ENCODE assay signal across 27 cellular contexts in genomic region chr15:89498574-89498906, GRCh38. TPM values are rescaled to one million over a fixed set of nuclear protein-coding genes. Genes with fewer than 3 reads are reported as not detected.
DNase-seq lines count a peak whose midpoint lies in the region; ATAC-seq and TF ChIP-seq lines count a peak whose summit lies in the region.
"Had no signal": no experiment of that assay in that cellular context is flagged by ENCODE, and none has a peak within 500 bp of the region (broad histone marks: within the 10 kb centered on the region; RNA-seq: fewer than 3 reads in every experiment).

No MANE protein-coding gene starts in this region.

- H4K20me1 ChIP-seq in SK-N-SH (ENCODE audit: insufficient read depth) (no peaks in the 10 kb centered on the region), PC-3 (ENCODE audit: low read length) (no peaks in the 10 kb centered on the region), smooth muscle cell (ENCODE audit: low read depth) (no peaks in the 10 kb centered on the region)

- H3K27ac ChIP-seq in SK-N-SH (ENCODE audit: low read depth in 2 of 2, low read length in 1 of 2) (peak overlapping the region in 1 of 2 experiments; percentile 65; a peak in 2 of 4 replicates), PC-3 (ENCODE audit: low read length) (peak overlapping the region; percentile 98), esophagus (ENCODE audit: low read depth in 2 of 2, low read length in 1 of 2) (peak overlapping the region; percentile 91 to 97), smooth muscle cell (ENCODE audit: low read depth) (peak overlapping the region; percentile 32)
- H3K27ac ChIP-seq: GM23248, upper lobe of left lung had no signal

- WGBS in SK-N-SH (ENCODE audit: low lambda C conversion rate): 96% methylated on average over 2 of the region's 2 CpGs
- 41 to 67% methylated on average over 2 of the region's 2 CpGs for WGBS in esophagus, 2 donors
- WGBS in smooth muscle cell (ENCODE audit: low lambda C conversion rate): 89% methylated on average over 2 of the region's 2 CpGs

- peaks cover 0 to 12% (median 9%) of the 10 kb centered on the region in 4 donors for H3K4me1 Mint-ChIP-seq in naive thymus-derived CD8-positive, alpha-beta T cell

- TF ChIP-seq EP300 in SK-N-SH (IDR thresholded peaks at IDR 0.05; ENCODE audit: borderline replicate concordance in 1 of 2, low read depth in 1 of 2, low read length in 1 of 2): no peak

- ATAC-seq in SK-N-SH treated with all-trans-retinoic acid at 6 μM for 48 hours (peak; percentile 10; the same call in 1 of the 3 replicates), PC-3 (no peak), GM18511 (IDR thresholded peaks at IDR 0.05; ENCODE audit: unreplicated experiment) (no peak), HG03139 (IDR thresholded peaks at IDR 0.05; ENCODE audit: unreplicated experiment) (no peak)
- ATAC-seq in naive thymus-derived CD8-positive, alpha-beta T cell: no peak
- ATAC-seq: activated CD8-positive, alpha-beta T cell treated with anti-CD3 and anti-CD28 coated beads for 36 hours; CD8-positive, alpha-beta T cell; natural killer cell treated with Interleukin-12 subunit alpha and Interleukin-12 subunit beta and Interleukin-15 and Interleukin-18, amount 100 ng/mL, for 72 hours had no signal

- H3K9me3 Mint-ChIP-seq in naive thymus-derived CD8-positive, alpha-beta T cell: no peaks in the 10 kb centered on the region
- H3K9me3 Mint-ChIP-seq: activated CD8-positive, alpha-beta T cell treated with anti-CD3 and anti-CD28 coated beads for 36 hours; CD8-positive, alpha-beta T cell; dendritic cell treated with granulocyte-macrophage colony-stimulating factor and Interleukin-4, amounts not matched to agents 40 ng/mL and 50 ng/mL, for 4 days; natural killer cell treated with Interleukin-12 subunit alpha and Interleukin-12 subunit beta and Interleukin-15 and Interleukin-18, amount 100 ng/mL, for 72 hours; T-helper 1 cell treated with Interleukin-12 subunit alpha and Interleukin-12 subunit beta and Interleukin-4 antibody, amounts not matched to agents 30 μg/mL and 1 μg/mL, for 36 hours had no signal

- H3K4me3 ChIP-seq in SK-N-SH (ENCODE audit: low read depth in 2 of 2, low read length in 1 of 2) (no peak overlapping the region), PC-3 (ENCODE audit: low read length) (no peak overlapping the region), esophagus (ENCODE audit: low read depth in 1 of 2, low read length in 2 of 2) (no peak overlapping the region), smooth muscle cell (no peak overlapping the region)
- H3K4me3 ChIP-seq: GM23248, upper lobe of left lung had no signal

- peaks cover 11% of the 10 kb centered on the region for H3F3A ChIP-seq in SK-N-SH (replicated peaks; ENCODE audit: insufficient read depth)
- no peaks in the 10 kb centered on the region for H3F3A ChIP-seq in PC-3 (ENCODE audit: low read length, unreplicated experiment)
- H3F3A ChIP-seq in smooth muscle cell (ENCODE audit: low read depth): peaks cover 7% of the 10 kb centered on the region

- POLR2A ChIA-PET in SK-N-SH (lab: Yijun Ruan, JAX) (no interaction called here), PC-3 (lab: Charles Lee; ENCODE audit: unreplicated experiment) (no interaction called here)
- POLR2A ChIA-PET in naive thymus-derived CD8-positive, alpha-beta T cell (lab: Charles Lee): no interaction called here

- peaks cover 33 to 86% (median 54%) of the 10 kb centered on the region in 5 donors for H3K27me3 Mint-ChIP-seq in naive thymus-derived CD8-positive, alpha-beta T cell

- H2AFZ ChIP-seq in SK-N-SH (ENCODE audit: low read depth) (no peak overlapping the region), PC-3 (ENCODE audit: low read length) (no peak overlapping the region), smooth muscle cell (ENCODE audit: low read depth) (no peak overlapping the region)
- H2AFZ ChIP-seq: GM23248 had no signal

- no peak for TF ChIP-seq CTCF in SK-N-SH (IDR thresholded peaks at IDR 0.05)
- no peak for TF ChIP-seq CTCF in PC-3 (conservative IDR thresholded peaks at IDR 0.05; ENCODE audit: low read depth, low read length)
- TF ChIP-seq CTCF in smooth muscle cell (IDR thresholded peaks at IDR 0.05; ENCODE audit: borderline replicate concordance, insufficient read depth, poor library complexity, severe bottlenecking): no peak

- H3K36me3 ChIP-seq in SK-N-SH (replicated peaks in 1 of 2; ENCODE audit: control insufficient read depth in 1 of 2, insufficient read depth in 2 of 2, low read length in 1 of 2) (no peaks in the 10 kb centered on the region), PC-3 (ENCODE audit: low read depth, low read length) (no peaks in the 10 kb centered on the region), esophagus (ENCODE audit: control insufficient read depth in 2 of 2, insufficient read depth in 2 of 2, low read length in 1 of 2) (peaks cover 0 to 7% of the 10 kb centered on the region in 2 donors), smooth muscle cell (ENCODE audit: low read depth) (no peaks in the 10 kb centered on the region)
- H3K36me3 ChIP-seq: upper lobe of left lung had no signal

- BruUV-seq in PC-3 (replicated peaks; lab: Mats Ljungman, UMichigan): no TSS peak

- intact Hi-C loops in PC-3 (cut with micrococcal nuclease): no loop called here

- DNase-seq in SK-N-SH (no peak), PC-3 (no peak), smooth muscle cell (lab: John Stamatoyannopoulos, UW; ENCODE audit: unreplicated experiment) (no peak)
- no peak for DNase-seq in naive thymus-derived CD8-positive, alpha-beta T cell
- DNase-seq: 8988T; activated CD4-positive, CD25-positive, alpha-beta regulatory T cell treated with anti-CD3 and anti-CD28 coated beads, Interleukin-2, amount 50 U/mL, for 72 hours; activated CD8-positive, alpha-beta T cell treated with anti-CD3 and anti-CD28 coated beads for 36 hours; activated gamma-delta T cell treated with Interleukin-2 at 50 U/mL for 16 hours; CD8-positive, alpha-beta T cell; central memory CD4-positive, alpha-beta T cell; DMS 273 treated with DMSO at 0.1 percent for 48 hours; NCI-H2029 treated with DMSO at 0.1 percent for 48 hours; NCI-H526; stimulated activated CD4-positive, alpha-beta T cell treated with anti-CD3 and anti-CD28 coated beads, Interleukin-4, amount 100 ng/mL, for 1 hour; upper lobe of left lung had no signal

- H3K27me3 ChIP-seq in SK-N-SH (ENCODE audit: insufficient read depth) (no peaks in the 10 kb centered on the region), PC-3 (ENCODE audit: low read length) (no peaks in the 10 kb centered on the region), esophagus (ENCODE audit: control insufficient read depth in 1 of 2, insufficient read depth in 2 of 2, low read length in 2 of 2) (peaks cover 0 to 5% of the 10 kb centered on the region in 2 donors), smooth muscle cell (ENCODE audit: low read depth) (peaks cover 48% of the 10 kb centered on the region)

- H3K9ac ChIP-seq in SK-N-SH (no peak overlapping the region), PC-3 (ENCODE audit: low read length) (peak overlapping the region; percentile 81), smooth muscle cell (ENCODE audit: low read depth) (no peak overlapping the region)
- H3K9ac ChIP-seq: GM23248 had no signal

- H3K9me3 ChIP-seq in SK-N-SH (no peaks in the 10 kb centered on the region), PC-3 (ENCODE audit: low read length) (no peaks in the 10 kb centered on the region), esophagus (ENCODE audit: control insufficient read depth in 2 of 2, insufficient read depth in 1 of 2, low read depth in 1 of 2, low read length in 1 of 2) (no peaks in the 10 kb centered on the region), smooth muscle cell (replicated peaks; ENCODE audit: low read depth) (no peaks in the 10 kb centered on the region)
- H3K9me3 ChIP-seq: upper lobe of left lung had no signal

- H3K36me3 Mint-ChIP-seq in naive thymus-derived CD8-positive, alpha-beta T cell: no peaks in the 10 kb centered on the region
- H3K36me3 Mint-ChIP-seq: CD8-positive, alpha-beta T cell; natural killer cell treated with Interleukin-12 subunit alpha and Interleukin-12 subunit beta and Interleukin-15 and Interleukin-18, amount 100 ng/mL, for 72 hours had no signal

- H3K79me2 ChIP-seq in SK-N-SH (ENCODE audit: insufficient read depth) (no peaks in the 10 kb centered on the region), PC-3 (ENCODE audit: low read length) (no peaks in the 10 kb centered on the region), smooth muscle cell (ENCODE audit: low read depth) (no peaks in the 10 kb centered on the region)

- no peak overlapping the region for H3K4me3 Mint-ChIP-seq in naive thymus-derived CD8-positive, alpha-beta T cell
- H3K4me3 Mint-ChIP-seq: activated CD8-positive, alpha-beta T cell treated with anti-CD3 and anti-CD28 coated beads for 36 hours; CD8-positive, alpha-beta T cell; dendritic cell treated with granulocyte-macrophage colony-stimulating factor and Interleukin-4, amounts not matched to agents 40 ng/mL and 50 ng/mL, for 4 days; natural killer cell treated with Interleukin-12 subunit alpha and Interleukin-12 subunit beta and Interleukin-15 and Interleukin-18, amount 100 ng/mL, for 72 hours; T-helper 1 cell treated with Interleukin-12 subunit alpha and Interleukin-12 subunit beta and Interleukin-4 antibody, amounts not matched to agents 30 μg/mL and 1 μg/mL, for 36 hours had no signal

- no peak overlapping the region for H3K4me2 ChIP-seq in SK-N-SH
- H3K4me2 ChIP-seq in PC-3 (ENCODE audit: low read length): peak overlapping the region; percentile 66
- H3K4me2 ChIP-seq in smooth muscle cell: no peak overlapping the region

- no peak for TF ChIP-seq RAD21 in SK-N-SH (IDR thresholded peaks at IDR 0.05; ENCODE audit: low read length)

- no peaks in the 10 kb centered on the region for H3K9me2 ChIP-seq in SK-N-SH
- no peaks in the 10 kb centered on the region for H3K9me2 ChIP-seq in PC-3 (replicated peaks; ENCODE audit: low read length)

- CTCF ChIA-PET in SK-N-SH (lab: Yijun Ruan, JAX) (no interaction called here), PC-3 (lab: Charles Lee) (no interaction called here)

- no peak overlapping the region for H3K27ac Mint-ChIP-seq in naive thymus-derived CD8-positive, alpha-beta T cell
- H3K27ac Mint-ChIP-seq: activated CD8-positive, alpha-beta T cell treated with anti-CD3 and anti-CD28 coated beads for 36 hours; CD8-positive, alpha-beta T cell; dendritic cell treated with granulocyte-macrophage colony-stimulating factor and Interleukin-4, amounts not matched to agents 40 ng/mL and 50 ng/mL, for 4 days; natural killer cell treated with Interleukin-12 subunit alpha and Interleukin-12 subunit beta and Interleukin-15 and Interleukin-18, amount 100 ng/mL, for 72 hours; T-helper 1 cell treated with Interleukin-12 subunit alpha and Interleukin-12 subunit beta and Interleukin-4 antibody, amounts not matched to agents 30 μg/mL and 1 μg/mL, for 36 hours had no signal

- H3K4me1 ChIP-seq in SK-N-SH (ENCODE audit: control insufficient read depth in 1 of 2, insufficient read depth in 2 of 2, low read depth in 1 of 2, low read length in 1 of 2) (peaks cover 0 to 8% of the 10 kb centered on the region in 2 experiments; a peak in 1 of 4 replicates), PC-3 (ENCODE audit: insufficient read depth, low read length) (peaks cover 38% of the 10 kb centered on the region), esophagus (ENCODE audit: control insufficient read depth in 2 of 2, insufficient read depth in 2 of 2, low read length in 1 of 2) (peaks cover 5 to 10% of the 10 kb centered on the region in 2 donors), smooth muscle cell (ENCODE audit: low read depth) (no peaks in the 10 kb centered on the region)

RNA-seq across cellular contexts. Expression of gene RHCG, which starts 2.2 kb away (rescaled TPM):
- not detected in 2 replicates for polyA plus RNA-seq in SK-N-SH (2012; rRNA removed)
- not detected in 2 replicates for polyA plus RNA-seq in SK-N-SH (2012; cell fraction: cytosol; rRNA removed)
- not detected in 2 replicates for polyA plus RNA-seq in SK-N-SH (2012; cell fraction: nucleus; rRNA removed)
- not detected in 2 replicates for total RNA-seq in PC-3 (2014; rRNA removed)
- polyA plus RNA-seq in esophagus: 1,000 to 10,000 TPM; 3,283 to 3,991 TPM
- total RNA-seq in smooth muscle cell: 11.3 and 12.0 TPM in 2 replicates
- 10.9 and 13.2 TPM in 2 replicates for polyA plus RNA-seq in smooth muscle cell
- not detected for total RNA-seq in naive thymus-derived CD8-positive, alpha-beta T cell
- polyA plus RNA-seq in naive thymus-derived CD8-positive, alpha-beta T cell: not detected
- total RNA-seq: activated CD8-positive, alpha-beta T cell treated with anti-CD3 and anti-CD28 coated beads for 36 hours; CD8-positive, alpha-beta T cell; glomerular endothelial cell; GM23248; M059J; natural killer cell treated with Interleukin-12 subunit alpha and Interleukin-12 subunit beta and Interleukin-15 and Interleukin-18, amount 100 ng/mL, for 72 hours; osteocyte; RPMI7951; upper lobe of left lung had no signal
- polyA plus RNA-seq: GM23248 had no signal

Comparison
In these comparisons a context has a peak if more than half of its experiments do, and no peak if none do; other contexts are left out.
1. RNA of gene RHCG, which starts 2.2 kb away (polyA plus RNA-seq): 3,283 to 3,991 TPM in esophagus; 10.9 to 13.2 TPM in smooth muscle cell, not detected in SK-N-SH and not detected in naive thymus-derived CD8-positive, alpha-beta T cell; every median in the first group is over 100 times any median in the second.